Comparison of ENCODE assay signal across 11 cellular contexts in genomic region chr1:11648732-11649158, GRCh38. TPM values are rescaled to one million over a fixed set of nuclear protein-coding genes. Genes with fewer than 3 reads are reported as not detected.
DNase-seq lines count a peak whose midpoint lies in the region; ATAC-seq lines count a peak whose summit lies in the region.
"Had no signal": no experiment of that assay in that cellular context is flagged by ENCODE, and none has a peak within 500 bp of the region (broad histone marks: within the 10 kb centered on the region; RNA-seq: fewer than 3 reads in every experiment).

No MANE protein-coding gene starts in this region.

- no peak overlapping the region for H3K9ac ChIP-seq in HUES6 (ENCODE audit: low read length)

- peaks cover 37% of the 10 kb centered on the region for H3K4me1 ChIP-seq in HUES6 (ENCODE audit: control insufficient read depth, insufficient read depth, low read length)

- H3K27ac ChIP-seq in HUES6 (ENCODE audit: low read depth, low read length), result no peak overlapping the region
- H3K27ac ChIP-seq: HL-60 had no signal

- intact Hi-C loops in left cardiac atrium (cut with DNase I), result loop anchor here (5.0 to 10.0 kb wide), 3 partner anchors 74 to 611 kb away; no protein-coding TSS in a partner anchor

- ATAC-seq in left cardiac atrium (peak; percentile 17 to 22), HG02623 (IDR thresholded peaks at IDR 0.05; ENCODE audit: unreplicated experiment) (no peak)

- no peaks in the 10 kb centered on the region for H3K9me3 ChIP-seq in HUES6 (ENCODE audit: control insufficient read depth, insufficient read depth, low read depth, low read length)

- no peaks in the 10 kb centered on the region for H3K36me3 ChIP-seq in HUES6 (ENCODE audit: control insufficient read depth, insufficient read depth, low read length)

- peak overlapping the region; percentile 45 for H3K4me3 ChIP-seq in HUES6 (ENCODE audit: low read depth, low read length)

- H3K27me3 ChIP-seq in HUES6 (ENCODE audit: control insufficient read depth, insufficient read depth, low read length), result peaks cover 53% of the 10 kb centered on the region

- DNase-seq in activated T-cell treated with anti-CD3 and anti-CD28 coated beads for 48 hours (ENCODE audit: low read depth), result peak; percentile 41
- no peak for DNase-seq in left cardiac atrium
- DNase-seq in stimulated activated CD4-positive, alpha-beta T cell treated with anti-CD3 and anti-CD28 coated beads, Interleukin-1b, Interleukin-23, amount 100 ng/mL, for 48 hours, result peak; percentile 42
- no peak for DNase-seq in cortex of kidney (lab: John Stamatoyannopoulos, UW)
- DNase-seq in DMS 273 treated with DMSO at 0.1 percent for 48 hours (lab: John Stamatoyannopoulos, UW), result no peak
- DNase-seq in SW 1271 (lab: John Stamatoyannopoulos, UW), result no peak
- DNase-seq: SIG-M5 had no signal

RNA-seq across cellular contexts. Expression of gene FBXO2, which starts 5.5 kb away (rescaled TPM):
- 1 to 10 TPM; 3.9 to 7.9 TPM for total RNA-seq in left cardiac atrium
- total RNA-seq: myocyte had no signal

RNA-seq across cellular contexts. Expression of gene FBXO44, which starts 5.9 kb away (rescaled TPM):
- 10 to 100 TPM; 18.7 to 22.3 TPM for total RNA-seq in left cardiac atrium

RNA-seq across cellular contexts. Expression of gene FBXO6, which starts 15.3 kb away (rescaled TPM):
- 1 to 10 TPM; 6.1 to 7.4 TPM for total RNA-seq in left cardiac atrium

RNA-seq across cellular contexts. Expression of gene MAD2L2, which starts 32.2 kb away (rescaled TPM):
- 10 to 100 TPM; 20.0 to 24.0 TPM for total RNA-seq in left cardiac atrium

RNA-seq across cellular contexts. Expression of gene DRAXIN, which starts 42.8 kb away (rescaled TPM):
- total RNA-seq in left cardiac atrium, result under 1 TPM in 1 of 2 donors, not detected in 1; 0.06 TPM

Comparison
In these comparisons a context has a peak if more than half of its experiments do, and no peak if none do; other contexts are left out.
1. DNase-seq: peak in activated T-cell treated with anti-CD3 and anti-CD28 coated beads for 48 hours (single experiment) and stimulated activated CD4-positive, alpha-beta T cell treated with anti-CD3 and anti-CD28 coated beads, Interleukin-1b, Interleukin-23, amount 100 ng/mL, for 48 hours (single experiment); none in left cardiac atrium (single experiment), cortex of kidney (single experiment), DMS 273 treated with DMSO at 0.1 percent for 48 hours (single experiment) and SW 1271 (0 of 2).